Comparison of ENCODE assay signal across 16 cellular contexts in the genomic region with DNA sequence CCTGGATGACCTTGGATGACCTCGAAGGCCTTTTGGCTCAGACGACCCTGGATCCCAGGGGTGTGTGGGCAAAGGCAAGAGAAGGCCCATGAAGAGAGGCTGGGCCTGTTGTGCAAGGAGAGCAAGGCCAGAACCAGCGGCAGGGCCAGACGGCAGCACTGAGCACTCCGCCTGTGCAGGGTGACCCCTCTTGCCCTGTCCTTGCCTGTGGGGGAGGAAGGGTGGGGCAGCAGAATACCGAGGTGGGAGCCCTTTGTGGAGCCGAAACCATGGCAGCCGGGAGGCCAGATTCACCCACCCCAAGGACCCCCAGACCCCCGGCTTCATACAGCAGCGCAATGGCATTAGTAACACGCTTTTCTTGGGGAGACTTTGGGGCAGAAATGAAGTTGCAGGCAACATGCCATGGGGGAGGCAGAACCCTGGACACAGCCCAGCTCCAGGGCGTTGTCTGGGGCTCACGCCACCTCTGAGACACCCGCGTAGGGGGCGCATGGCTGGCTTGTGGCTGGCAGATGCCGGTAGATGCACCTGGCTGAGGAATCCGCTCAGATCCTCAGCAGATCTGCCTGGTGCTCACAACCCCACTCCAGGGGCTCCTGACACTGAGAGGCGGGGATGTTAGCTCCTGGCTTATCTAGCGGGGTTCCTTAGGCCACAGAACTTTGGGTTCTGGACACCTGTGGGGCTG.
A peak's percentile ranks its signal among the peaks of the same experiment; 100 is the strongest.
DNase-seq lines count a peak whose midpoint lies in the region; ATAC-seq lines count a peak whose summit lies in the region.
"Had no signal": no experiment of that assay in that cellular context is flagged by ENCODE, and none has a peak within 500 bp of the region (broad histone marks: within the 10 kb centered on the region; RNA-seq: fewer than 3 reads in every experiment).

No MANE protein-coding gene starts in this region.

- peak overlapping the region; percentile 71 for H2BK5ac ChIP-seq in neuronal stem cell (ENCODE audit: low read length)

- H2BK15ac ChIP-seq in neuronal stem cell (ENCODE audit: low read length): no peak overlapping the region

- H3K23ac ChIP-seq in neuronal stem cell (ENCODE audit: low read depth, low read length, poor library complexity): peak overlapping the region; percentile 31

- ATAC-seq in Right ventricle myocardium superior (ENCODE audit: poor library complexity) (no peak), right cardiac atrium (no peak), GM19463 (IDR thresholded peaks at IDR 0.05; ENCODE audit: unreplicated experiment) (no peak)
- ATAC-seq: PC-3 had no signal

- H3K4me3 Mint-ChIP-seq in activated CD4-positive, alpha-beta T cell treated with anti-CD3 and anti-CD28 coated beads, Interleukin-2, amount 10 ng/mL, durations not matched to agents 24 days and 14 days: no peak overlapping the region
- H3K4me3 Mint-ChIP-seq: CD8-positive, alpha-beta memory T cell; GM23338 had no signal

- H3K36me3 ChIP-seq in neuronal stem cell (replicated peaks in 1 of 2; ENCODE audit: control insufficient read depth in 2 of 2, insufficient read depth in 2 of 2, low read length in 2 of 2): no peaks in the 10 kb centered on the region
- H3K36me3 ChIP-seq: BLaER1 had no signal

- peaks cover 2% of the 10 kb centered on the region for H3K4me1 Mint-ChIP-seq in activated CD4-positive, alpha-beta T cell treated with anti-CD3 and anti-CD28 coated beads, Interleukin-2, amount 10 ng/mL, durations not matched to agents 24 days and 14 days

- 75% methylated on average over 20 of the region's 20 CpGs for WGBS in right cardiac atrium
- WGBS in neuronal stem cell (ENCODE audit: extremely low coverage in 2 of 2, insufficient read length in 2 of 2, insufficient replicate concordance in 1 of 2), 2 donors: no CpG with 5 or more reads among the region's 20 CpGs

- no peaks in the 10 kb centered on the region for H3K36me3 Mint-ChIP-seq in activated CD4-positive, alpha-beta T cell treated with anti-CD3 and anti-CD28 coated beads, Interleukin-2, amount 10 ng/mL, durations not matched to agents 24 days and 14 days (ENCODE audit: low read depth)
- H3K36me3 Mint-ChIP-seq: CD8-positive, alpha-beta memory T cell had no signal

- no peak overlapping the region for H3K9ac ChIP-seq in neuronal stem cell (ENCODE audit: low read depth, low read length, poor library complexity)
- H3K9ac ChIP-seq: BLaER1 had no signal

- peak overlapping the region; percentile 17 for H3K14ac ChIP-seq in neuronal stem cell (ENCODE audit: low read length)

- H3K27ac ChIP-seq in right cardiac atrium (ENCODE audit: low read length) (no peak overlapping the region), neuronal stem cell (replicated peaks; ENCODE audit: low read length) (no peak overlapping the region), caudate nucleus (ENCODE audit: low read depth, low read length) (no peak overlapping the region)
- H3K27ac ChIP-seq: BLaER1 had no signal

- peaks cover 2% of the 10 kb centered on the region for H3K79me1 ChIP-seq in neuronal stem cell (ENCODE audit: low read depth, low read length)

- no peak overlapping the region for H2AFZ ChIP-seq in neuronal stem cell (ENCODE audit: low read length)
- H2AFZ ChIP-seq: GM23338 had no signal

- H3K9me3 Mint-ChIP-seq in activated CD4-positive, alpha-beta T cell treated with anti-CD3 and anti-CD28 coated beads, Interleukin-2, amount 10 ng/mL, durations not matched to agents 24 days and 14 days: no peaks in the 10 kb centered on the region
- H3K9me3 Mint-ChIP-seq: CD8-positive, alpha-beta memory T cell; GM23338 had no signal

- H3K18ac ChIP-seq in neuronal stem cell (ENCODE audit: low read length): peak overlapping the region; percentile 73

- H3K27me3 ChIP-seq in right cardiac atrium (ENCODE audit: control insufficient read depth, insufficient read depth): no peaks in the 10 kb centered on the region
- peaks cover 0 to 33% (median 0%) of the 10 kb centered on the region in 3 experiments for H3K27me3 ChIP-seq in neuronal stem cell (ENCODE audit: control insufficient read depth in 3 of 3, insufficient read depth in 3 of 3, low read depth in 1 of 3, low read length in 3 of 3)

- H3K4me3 ChIP-seq in right cardiac atrium (ENCODE audit: low read length) (no peak overlapping the region), neuronal stem cell (ENCODE audit: low read length in 2 of 2) (no peak overlapping the region)
- H3K4me3 ChIP-seq: BLaER1, GM23338 had no signal

- H3K4me2 ChIP-seq in neuronal stem cell (ENCODE audit: insufficient read depth, low read length, poor library complexity, severe bottlenecking): no peak overlapping the region
- H3K4me2 ChIP-seq: BLaER1, GM23338 had no signal

- DNase-seq in Right ventricle myocardium superior: peak; percentile 37
- DNase-seq in cardiac septum (ENCODE audit: low spot score): no peak
- DNase-seq in right cardiac atrium: peak; percentile 8 to 30 (median 29)
- DNase-seq in neuronal stem cell (ENCODE audit: low spot score): no peak
- no peak for DNase-seq in NCI-H2107 (lab: John Stamatoyannopoulos, UW)
- DNase-seq in activated CD4-positive, alpha-beta T cell treated with anti-CD3 and anti-CD28 coated beads, Interleukin-2, amount 10 ng/mL, durations not matched to agents 24 days and 14 days: no peak
- DNase-seq in caudate nucleus (lab: John Stamatoyannopoulos, UW): no peak
- DNase-seq: 8988T; CD8-positive, alpha-beta memory T cell; MM.1S; NCI-H2081 treated with DMSO at 0.1 percent for 48 hours; NCI-H345; PC-3 had no signal

- peak overlapping the region; percentile 77 for H2AK5ac ChIP-seq in neuronal stem cell (ENCODE audit: low read depth, low read length)

- H3K4me1 ChIP-seq in right cardiac atrium (ENCODE audit: control insufficient read depth, insufficient read depth, low read length): no peaks in the 10 kb centered on the region
- H3K4me1 ChIP-seq in neuronal stem cell (ENCODE audit: control insufficient read depth in 2 of 2, insufficient read depth in 1 of 2, low read depth in 1 of 2, low read length in 2 of 2): peaks cover 0 to 11% of the 10 kb centered on the region in 2 donors

- H3K4ac ChIP-seq in neuronal stem cell (ENCODE audit: low read length): no peak overlapping the region

- no peak overlapping the region for H3K27ac Mint-ChIP-seq in activated CD4-positive, alpha-beta T cell treated with anti-CD3 and anti-CD28 coated beads, Interleukin-2, amount 10 ng/mL, durations not matched to agents 24 days and 14 days
- H3K27ac Mint-ChIP-seq: GM23338 had no signal

- no peaks in the 10 kb centered on the region for H3K27me3 Mint-ChIP-seq in activated CD4-positive, alpha-beta T cell treated with anti-CD3 and anti-CD28 coated beads, Interleukin-2, amount 10 ng/mL, durations not matched to agents 24 days and 14 days

- peak overlapping the region; percentile 5 for H2BK120ac ChIP-seq in neuronal stem cell (ENCODE audit: low read depth, low read length)

- H3K9me3 ChIP-seq in right cardiac atrium (ENCODE audit: control insufficient read depth, low read length): no peaks in the 10 kb centered on the region
- H3K9me3 ChIP-seq in neuronal stem cell (replicated peaks in 1 of 2; ENCODE audit: control insufficient read depth in 2 of 2, insufficient read depth in 1 of 2, low read depth in 1 of 2, low read length in 2 of 2): no peaks in the 10 kb centered on the region
- H3K9me3 ChIP-seq: BLaER1 had no signal

- H4K8ac ChIP-seq in neuronal stem cell (ENCODE audit: low read depth, low read length): no peak overlapping the region

- no peak overlapping the region for H4K91ac ChIP-seq in neuronal stem cell (ENCODE audit: low read depth, low read length, poor library complexity)

- intact Hi-C loops in Right ventricle myocardium superior (cut with DNase I) (no loop called here), cardiac septum (cut with DNase I) (no loop called here), right cardiac atrium (cut with DNase I) (no loop called here)
- intact Hi-C loops in activated CD4-positive, alpha-beta T cell treated with anti-CD3 and anti-CD28 coated beads, Interleukin-2, amount 10 ng/mL, durations not matched to agents 24 days and 14 days (cut with micrococcal nuclease): no loop called here

- H2BK12ac ChIP-seq in neuronal stem cell (ENCODE audit: low read length): no peak overlapping the region

Comparison
In these comparisons a context has a peak if more than half of its experiments do, and no peak if none do; other contexts are left out.
1. DNase-seq: peak in Right ventricle myocardium superior (single experiment) and right cardiac atrium (3 of 3); none in cardiac septum (single experiment), neuronal stem cell (single experiment), NCI-H2107 (single experiment), activated CD4-positive, alpha-beta T cell treated with anti-CD3 and anti-CD28 coated beads, Interleukin-2, amount 10 ng/mL, durations not matched to agents 24 days and 14 days (single experiment) and caudate nucleus (0 of 61).